9 cellular contexts compared by ENCODE assay signal in the genomic region with DNA sequence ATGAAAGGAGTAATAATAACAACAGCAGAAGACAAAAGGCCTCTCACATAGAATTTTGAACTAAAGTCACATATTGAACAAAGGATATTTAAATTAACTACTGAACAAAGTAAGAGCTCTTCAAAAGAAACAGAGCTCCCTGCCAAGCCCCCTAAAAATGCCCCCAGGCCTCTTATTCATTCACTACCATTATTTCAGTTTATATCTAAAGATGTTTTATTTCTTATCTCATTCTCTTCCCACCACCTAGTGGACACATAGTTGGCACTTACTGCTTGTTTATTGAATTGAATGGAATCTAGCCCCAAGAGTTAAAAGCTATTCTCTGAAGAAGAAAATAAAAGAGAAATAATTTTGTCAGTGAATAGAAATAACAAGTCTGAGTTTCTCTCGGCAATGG. TPM values are rescaled to one million over a fixed set of nuclear protein-coding genes. Genes with fewer than 3 reads are reported as not detected.
DNase-seq lines count a peak whose midpoint lies in the region; ATAC-seq and TF ChIP-seq lines count a peak whose summit lies in the region.
"Had no signal": no experiment of that assay in that cellular context is flagged by ENCODE, and none has a peak within 500 bp of the region (broad histone marks: within the 10 kb centered on the region; RNA-seq: fewer than 3 reads in every experiment).

No MANE protein-coding gene starts in this region.

- H3K27me3 Mint-ChIP-seq in CD8-positive, alpha-beta memory T cell = no peaks in the 10 kb centered on the region
- H3K27me3 Mint-ChIP-seq in osteocyte (ENCODE audit: unreplicated experiment) = no peaks in the 10 kb centered on the region
- H3K27me3 Mint-ChIP-seq in activated CD8-positive, alpha-beta memory T cell treated with anti-CD3 and anti-CD28 coated beads, Interleukin-2, amount 10 ng/mL, durations not matched to agents 7 days and 5 days = no peaks in the 10 kb centered on the region

- peaks cover 17% of the 10 kb centered on the region for H3K4me1 ChIP-seq in CD8-positive, alpha-beta memory T cell (ENCODE audit: insufficient read depth, low read length)

- H3K9me3 Mint-ChIP-seq in CD8-positive, alpha-beta memory T cell = no peaks in the 10 kb centered on the region
- H3K9me3 Mint-ChIP-seq in osteocyte (ENCODE audit: unreplicated experiment) = no peaks in the 10 kb centered on the region
- H3K9me3 Mint-ChIP-seq in activated CD8-positive, alpha-beta memory T cell treated with anti-CD3 and anti-CD28 coated beads, Interleukin-2, amount 10 ng/mL, durations not matched to agents 7 days and 5 days (ENCODE audit: low read depth) = no peaks in the 10 kb centered on the region

- no peak overlapping the region for H3K27ac ChIP-seq in CD8-positive, alpha-beta memory T cell (ENCODE audit: low read depth, low read length)

- POLR2A ChIA-PET in CD8-positive, alpha-beta memory T cell (lab: Charles Lee) = no interaction called here

- peak; percentile 53 for TF ChIP-seq CTCF in osteocyte (IDR thresholded peaks at IDR 0.05)

- no peaks in the 10 kb centered on the region for H3K9me3 ChIP-seq in CD8-positive, alpha-beta memory T cell (ENCODE audit: low read length)

- no peaks in the 10 kb centered on the region for H3K36me3 ChIP-seq in CD8-positive, alpha-beta memory T cell (ENCODE audit: insufficient read depth, low read length)

- H3K4me3 ChIP-seq in CD8-positive, alpha-beta memory T cell (ENCODE audit: low read length) = no peak overlapping the region

- H3K27ac Mint-ChIP-seq in CD8-positive, alpha-beta memory T cell = peak overlapping the region; percentile 1 to 88 (median 62)
- H3K27ac Mint-ChIP-seq in osteocyte (ENCODE audit: unreplicated experiment) = peak overlapping the region; percentile 51
- H3K27ac Mint-ChIP-seq in activated CD8-positive, alpha-beta memory T cell treated with anti-CD3 and anti-CD28 coated beads, Interleukin-2, amount 10 ng/mL, durations not matched to agents 7 days and 5 days = no peak overlapping the region

- H3K4me3 Mint-ChIP-seq in CD8-positive, alpha-beta memory T cell = no peak overlapping the region
- no peak overlapping the region for H3K4me3 Mint-ChIP-seq in osteocyte (ENCODE audit: unreplicated experiment)
- no peak overlapping the region for H3K4me3 Mint-ChIP-seq in activated CD8-positive, alpha-beta memory T cell treated with anti-CD3 and anti-CD28 coated beads, Interleukin-2, amount 10 ng/mL, durations not matched to agents 7 days and 5 days

- CTCF ChIA-PET in CD8-positive, alpha-beta memory T cell (lab: Charles Lee) = interaction anchor here (0.9 to 4.4 kb wide), 13 partner anchors 10 to 156 kb away, joined by 3 to 30 read pairs (median 4); no protein-coding TSS in a partner anchor
- CTCF ChIA-PET in activated CD8-positive, alpha-beta memory T cell treated with anti-CD3 and anti-CD28 coated beads, Interleukin-2, amount 10 ng/mL, durations not matched to agents 7 days and 5 days (lab: Charles Lee) = interaction anchor here (0.8 to 1.7 kb wide), 15 partner anchors 9 to 149 kb away, joined by 3 to 5 read pairs (median 3); no protein-coding TSS in a partner anchor

- peak in 1 of 5 donors; percentile 5 for DNase-seq in CD8-positive, alpha-beta memory T cell
- DNase-seq in Kasumi-1 (lab: John Stamatoyannopoulos, UW) = peak; percentile 60 to 63
- DNase-seq in dermis blood vessel endothelial cell = peak; percentile 54
- DNase-seq in osteocyte (ENCODE audit: extremely low spot score, unreplicated experiment) = no peak
- no peak for DNase-seq in activated CD8-positive, alpha-beta memory T cell treated with anti-CD3 and anti-CD28 coated beads, Interleukin-2, amount 10 ng/mL, durations not matched to agents 7 days and 5 days
- no peak for DNase-seq in NOMO-1 treated with DMSO at 0.1 percent for 48 hours (lab: John Stamatoyannopoulos, UW; ENCODE audit: unreplicated experiment)
- DNase-seq: NCI-H1930 had no signal

- H3K27me3 ChIP-seq in CD8-positive, alpha-beta memory T cell (ENCODE audit: insufficient read depth, low read length, poor library complexity, severe bottlenecking) = no peaks in the 10 kb centered on the region

- H3K4me1 Mint-ChIP-seq in CD8-positive, alpha-beta memory T cell = peaks cover 38 to 47% (median 39%) of the 10 kb centered on the region in 3 donors
- H3K4me1 Mint-ChIP-seq in osteocyte (ENCODE audit: unreplicated experiment) = peaks cover 59% of the 10 kb centered on the region
- H3K4me1 Mint-ChIP-seq in activated CD8-positive, alpha-beta memory T cell treated with anti-CD3 and anti-CD28 coated beads, Interleukin-2, amount 10 ng/mL, durations not matched to agents 7 days and 5 days = peaks cover 16% of the 10 kb centered on the region

- H3K36me3 Mint-ChIP-seq in CD8-positive, alpha-beta memory T cell = peaks cover 0 to 10% (median 5%) of the 10 kb centered on the region in 3 donors
- peaks cover 22% of the 10 kb centered on the region for H3K36me3 Mint-ChIP-seq in osteocyte (ENCODE audit: unreplicated experiment)
- H3K36me3 Mint-ChIP-seq in activated CD8-positive, alpha-beta memory T cell treated with anti-CD3 and anti-CD28 coated beads, Interleukin-2, amount 10 ng/mL, durations not matched to agents 7 days and 5 days = peaks cover 2% of the 10 kb centered on the region

- ATAC-seq in GM19324 (IDR thresholded peaks at IDR 0.05; ENCODE audit: low FRiP score, unreplicated experiment) (no peak), HG03571 (IDR thresholded peaks at IDR 0.05; ENCODE audit: unreplicated experiment) (no peak)
- ATAC-seq in activated CD8-positive, alpha-beta memory T cell treated with anti-CD3 and anti-CD28 coated beads, Interleukin-2, amount 10 ng/mL, durations not matched to agents 7 days and 5 days = no peak

RNA-seq across cellular contexts. Expression of gene VCL, which starts 37.4 kb away (rescaled TPM):
- 10 to 100 TPM; 30.6 to 31.2 TPM for total RNA-seq in CD8-positive, alpha-beta memory T cell
- 43.7 TPM for polyA plus RNA-seq in CD8-positive, alpha-beta memory T cell
- total RNA-seq in dermis blood vessel endothelial cell (107 and 163 TPM in 2 replicates), osteocyte (338 and 340 TPM in 2 replicates)
- total RNA-seq in activated CD8-positive, alpha-beta memory T cell treated with anti-CD3 and anti-CD28 coated beads, Interleukin-2, amount 10 ng/mL, durations not matched to agents 7 days and 5 days = 10 to 100 TPM; 19.8 to 28.4 TPM

Comparison
In these comparisons a context has a peak if more than half of its experiments do, and no peak if none do; other contexts are left out.
1. DNase-seq: peak in Kasumi-1 (2 of 2) and dermis blood vessel endothelial cell (single experiment); none in osteocyte (single experiment), activated CD8-positive, alpha-beta memory T cell treated with anti-CD3 and anti-CD28 coated beads, Interleukin-2, amount 10 ng/mL, durations not matched to agents 7 days and 5 days (single experiment) and NOMO-1 treated with DMSO at 0.1 percent for 48 hours (single experiment).